Comparison of ENCODE assay signal across 7 cellular contexts in the genomic region with DNA sequence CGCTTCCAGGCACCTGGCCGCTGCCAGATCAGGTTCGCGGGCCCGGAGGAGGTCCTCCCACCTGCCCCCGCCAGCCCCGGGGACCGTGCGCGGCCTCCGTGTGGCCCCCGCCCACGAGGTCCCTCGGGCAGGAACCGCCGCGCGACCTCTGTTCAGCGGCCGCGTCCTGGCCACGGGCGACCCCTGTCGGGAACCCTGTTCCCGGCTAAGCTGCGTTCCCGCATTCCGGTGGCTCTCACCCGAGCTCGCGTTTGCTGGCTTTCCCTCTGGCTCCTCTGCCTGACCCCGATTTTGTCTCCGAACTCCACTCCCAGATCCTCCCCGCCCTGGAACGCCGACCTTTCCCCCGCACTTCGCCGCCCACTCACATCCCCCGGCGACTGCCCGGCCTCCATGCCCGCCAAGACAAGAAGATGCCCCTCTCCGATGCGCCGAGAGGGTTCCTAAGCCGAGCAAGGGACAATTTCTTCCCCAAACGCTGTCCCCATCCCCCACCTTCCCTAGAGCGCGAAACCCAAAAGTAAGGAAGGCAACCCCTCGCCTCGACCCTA. TPM values are rescaled to one million over a fixed set of nuclear protein-coding genes. Genes with fewer than 3 reads are reported as not detected.
A peak's percentile ranks its signal among the peaks of the same experiment; 100 is the strongest.
DNase-seq lines count a peak whose midpoint lies in the region; ATAC-seq and TF ChIP-seq lines count a peak whose summit lies in the region.

No MANE protein-coding gene starts in this region.

- H3K9me3 ChIP-seq in esophagus muscularis mucosa (no peaks in the 10 kb centered on the region), muscle layer of duodenum (ENCODE audit: control insufficient read depth in 1 of 2, low read length in 2 of 2) (no peaks in the 10 kb centered on the region), thoracic aorta (no peaks in the 10 kb centered on the region)

- TF ChIP-seq EP300 in esophagus muscularis mucosa (IDR thresholded peaks at IDR 0.05): peak; percentile 32

- peak overlapping the region; percentile 81 to 88 (median 84) for H3K27ac ChIP-seq in esophagus muscularis mucosa (replicated peaks in 1 of 4)
- H3K27ac ChIP-seq in muscle layer of duodenum (ENCODE audit: low read length): no peak overlapping the region
- H3K27ac ChIP-seq in thoracic aorta: no peak overlapping the region

- DNase-seq in Kasumi-1 (lab: John Stamatoyannopoulos, UW) (peak; percentile 72 to 76), activated T-cell treated with anti-CD3 and anti-CD28 coated beads for 1 hour (ENCODE audit: low read depth) (peak; percentile 36), esophagus muscularis mucosa (ENCODE audit: extremely low spot score) (no peak), thoracic aorta (ENCODE audit: low spot score) (no peak), HPDE6-E6E7 (ENCODE audit: extremely low spot score) (no peak)

- peaks cover 0 to 23% (median 11%) of the 10 kb centered on the region in 4 donors for H3K27me3 ChIP-seq in esophagus muscularis mucosa
- H3K27me3 ChIP-seq in muscle layer of duodenum (ENCODE audit: low read depth, low read length): peaks cover 16% of the 10 kb centered on the region
- H3K27me3 ChIP-seq in thoracic aorta (replicated peaks; ENCODE audit: insufficient read depth): no peaks in the 10 kb centered on the region

- H3K4me3 ChIP-seq in esophagus muscularis mucosa: peak overlapping the region; percentile 61 to 89 (median 82)
- peak overlapping the region; percentile 79 to 86 for H3K4me3 ChIP-seq in muscle layer of duodenum (ENCODE audit: low read depth in 1 of 2, low read length in 2 of 2)
- peak overlapping the region; percentile 85 for H3K4me3 ChIP-seq in thoracic aorta

- ATAC-seq in GM19023 (IDR thresholded peaks at IDR 0.05; ENCODE audit: unreplicated experiment): peak; percentile 27
- no peak for ATAC-seq in thoracic aorta (ENCODE audit: insufficient number of reproducible peaks, low FRiP score, low read depth)

- intact Hi-C loops in esophagus muscularis mucosa (cut with DNase I): loop anchor here (2.0 kb wide), 1 partner anchor 148 kb away; no protein-coding TSS in a partner anchor

- TF ChIP-seq CTCF in esophagus muscularis mucosa (IDR thresholded peaks at IDR 0.05) (peak; percentile 58 to 74 (median 70)), thoracic aorta (IDR thresholded peaks at IDR 0.05) (no peak)

- H3K36me3 ChIP-seq in esophagus muscularis mucosa (no peaks in the 10 kb centered on the region), muscle layer of duodenum (ENCODE audit: control insufficient read depth in 1 of 2, insufficient read depth in 2 of 2, low read length in 2 of 2) (no peaks in the 10 kb centered on the region), thoracic aorta (no peaks in the 10 kb centered on the region)

- no peak for TF ChIP-seq POLR2A in esophagus muscularis mucosa (IDR thresholded peaks at IDR 0.05; ENCODE audit: low read depth)

- WGBS in esophagus muscularis mucosa: under 1% methylated on average over 29 of the region's 52 CpGs

- H3K4me1 ChIP-seq in esophagus muscularis mucosa: peaks cover 51 to 78% (median 63%) of the 10 kb centered on the region in 4 donors
- peaks cover 0 to 40% of the 10 kb centered on the region in 2 donors for H3K4me1 ChIP-seq in muscle layer of duodenum (ENCODE audit: control insufficient read depth in 1 of 2, insufficient read depth in 2 of 2, low read length in 2 of 2)
- H3K4me1 ChIP-seq in thoracic aorta (ENCODE audit: control insufficient read depth in 1 of 2, low read depth in 2 of 2): peaks cover 0 to 37% of the 10 kb centered on the region in 2 donors

RNA-seq across cellular contexts. Expression of a gene that starts 2.3 kb away (rescaled TPM):
- total RNA-seq in esophagus muscularis mucosa (10 to 100 TPM in 3 of 4 donors, 1 to 10 TPM in 1; 7.6 to 15.4 (median 10.8) TPM), thoracic aorta (1 to 10 TPM; 8.5 to 9.0 TPM)

Comparison
In these comparisons a context has a peak if more than half of its experiments do, and no peak if none do; other contexts are left out.
1. DNase-seq: peak in Kasumi-1 (2 of 2) and activated T-cell treated with anti-CD3 and anti-CD28 coated beads for 1 hour (single experiment); none in esophagus muscularis mucosa (single experiment), thoracic aorta (single experiment) and HPDE6-E6E7 (single experiment).
2. H3K27ac ChIP-seq: peak in esophagus muscularis mucosa (4 of 4); none in muscle layer of duodenum (single experiment) and thoracic aorta (0 of 2).
3. Peak in every context shown above with its lines, with median percentiles within 50 percentile points of each other: H3K4me3 ChIP-seq.